Comparison of ENCODE assay signal across 10 cellular contexts in genomic region chr13:49308104-49308875, GRCh38.
DNase-seq lines count a peak whose midpoint lies in the region; ATAC-seq and TF ChIP-seq lines count a peak whose summit lies in the region.
"Had no signal": no experiment of that assay in that cellular context is flagged by ENCODE, and none has a peak within 500 bp of the region (broad histone marks: within the 10 kb centered on the region; RNA-seq: fewer than 3 reads in every experiment).

No MANE protein-coding gene starts in this region.

- H3K4me1 ChIP-seq in uterus = peaks cover 0 to 4% of the 10 kb centered on the region in 2 donors

- no peak for TF ChIP-seq CTCF in osteocyte (IDR thresholded peaks at IDR 0.05)
- TF ChIP-seq CTCF in uterus (IDR thresholded peaks at IDR 0.05) = peak in 1 of 4 experiments; percentile 5

- intact Hi-C loops in head of caudate nucleus (cut with DNase I) = loop anchor here (5.0 to 10.0 kb wide), 2 partner anchors 207 to 279 kb away; partner anchors contain the start of gene RCBTB1
- intact Hi-C loops in uterus (cut with DNase I; ENCODE audit: low total_unique reads) = loop anchor here (10.0 kb wide), 1 partner anchor 127 kb away; no protein-coding TSS in a partner anchor

- no peaks in the 10 kb centered on the region for H3K9me3 Mint-ChIP-seq in osteocyte (ENCODE audit: unreplicated experiment)

- peak overlapping the region; percentile 88 to 97 for H3K27ac ChIP-seq in uterus
- H3K27ac ChIP-seq: 22Rv1 had no signal

- no peaks in the 10 kb centered on the region for H3K36me3 ChIP-seq in uterus

- no peak overlapping the region for H3K4me3 ChIP-seq in uterus

- H3K9me3 ChIP-seq in uterus = no peaks in the 10 kb centered on the region

- no peak overlapping the region for H3K4me3 Mint-ChIP-seq in osteocyte (ENCODE audit: unreplicated experiment)

- no peak for ATAC-seq in GM18502 (IDR thresholded peaks at IDR 0.05; ENCODE audit: poor library complexity, unreplicated experiment)

- H3K4me1 Mint-ChIP-seq in osteocyte (ENCODE audit: unreplicated experiment) = peaks cover 27% of the 10 kb centered on the region

- H3K36me3 Mint-ChIP-seq in osteocyte (ENCODE audit: unreplicated experiment) = no peaks in the 10 kb centered on the region

- DNase-seq in DMS53 (lab: John Stamatoyannopoulos, UW) (peak; percentile 11), DMS53 treated with DMSO at 0.1 percent for 48 hours (lab: John Stamatoyannopoulos, UW; ENCODE audit: unreplicated experiment) (no peak), head of caudate nucleus (peak in 41 of 42 donors; percentile 36 to 86 (median 70)), osteocyte (ENCODE audit: extremely low spot score, unreplicated experiment) (no peak), uterus (peak; percentile 93 to 95), NK-92 (lab: John Stamatoyannopoulos, UW; ENCODE audit: unreplicated experiment) (no peak)
- no peak for DNase-seq in activated CD8-positive, alpha-beta memory T cell treated with anti-CD3 and anti-CD28 coated beads, Interleukin-2, amount 50 U/mL, for 4 hours
- DNase-seq: activated T-cell treated with anti-CD3 and anti-CD28 coated beads for 4 hours had no signal

- TF ChIP-seq POLR2A in uterus (IDR thresholded peaks at IDR 0.05) = peak in 1 of 2 donors; percentile 30

- H3K27ac Mint-ChIP-seq in osteocyte (ENCODE audit: unreplicated experiment) = peak overlapping the region; percentile 88

- no peaks in the 10 kb centered on the region for H3K27me3 ChIP-seq in uterus

- H3K27me3 Mint-ChIP-seq in osteocyte (ENCODE audit: unreplicated experiment) = no peaks in the 10 kb centered on the region

Comparison
In these comparisons a context has a peak if more than half of its experiments do, and no peak if none do; other contexts are left out.
1. DNase-seq: peak in DMS53 (single experiment), head of caudate nucleus (41 of 42) and uterus (2 of 2); none in DMS53 treated with DMSO at 0.1 percent for 48 hours (single experiment), osteocyte (single experiment), activated CD8-positive, alpha-beta memory T cell treated with anti-CD3 and anti-CD28 coated beads, Interleukin-2, amount 50 U/mL, for 4 hours (single experiment) and NK-92 (single experiment).